2 cellular contexts compared by ENCODE assay signal in genomic region chr1:105626276-105626987, GRCh38.
A peak's percentile ranks its signal among the peaks of the same experiment; 100 is the strongest.
TF ChIP-seq lines count a peak whose summit lies in the region.

No MANE protein-coding gene starts in this region.

TF ChIP-seq in HEK293, 187 proteins besides CTCF, POLR2A, EP300 and RAD21 (continues in another document):
- TF ChIP-seq ZNF354C (tag by site-specific recombination; IDR thresholded peaks at IDR 0.05; ENCODE audit: borderline replicate concordance, low read depth) (peak; percentile 60; the same call in 1 of the 2 replicates), ZNF529 (tag by site-specific recombination; IDR thresholded peaks at IDR 0.05; ENCODE audit: insufficient replicate concordance) (peak; percentile 16), SP7 (tag by site-specific recombination; IDR thresholded peaks at IDR 0.05) (no peak), ZNF426 (tag by site-specific recombination; IDR thresholded peaks at IDR 0.05) (peak; percentile 75), ZNF555 (tag by site-specific recombination; conservative IDR thresholded peaks at IDR 0.05) (peak; percentile 65), ZNF433 (tag by site-specific recombination; IDR thresholded peaks at IDR 0.05; ENCODE audit: low read depth) (0 out of 2 replicates have a peak, but pooled peaks have one; percentile 35), ZNF560 (tag by site-specific recombination; IDR thresholded peaks at IDR 0.05; ENCODE audit: borderline replicate concordance) (peak; percentile 66), ZNF24 (tag by site-specific recombination; IDR thresholded peaks at IDR 0.05) (no peak), SETDB1 (IDR thresholded peaks at IDR 0.05; ENCODE audit: insufficient read length, low read length) (no peak), REST (tag by site-specific recombination; IDR thresholded peaks at IDR 0.05) (peak; percentile 46; the same call in 1 of the 2 replicates), ZNF654 (tag by site-specific recombination; IDR thresholded peaks at IDR 0.05; ENCODE audit: low read depth) (peak; percentile 12; the same call in 1 of the 2 replicates), ZNF664 (tag by site-specific recombination; IDR thresholded peaks at IDR 0.05) (0 out of 2 replicates have a peak, but pooled peaks have one; percentile 16), ZFP3 (tag by site-specific recombination; IDR thresholded peaks at IDR 0.05; ENCODE audit: low read depth) (no peak), ZNF394 (tag by site-specific recombination; IDR thresholded peaks at IDR 0.05; ENCODE audit: borderline replicate concordance) (peak; percentile 77; the same call in 1 of the 2 replicates), ZNF140 (tag by site-specific recombination; IDR thresholded peaks at IDR 0.05) (peak; percentile 71; the same call in 1 of the 2 replicates), ZNF202 (tag by site-specific recombination; IDR thresholded peaks at IDR 0.05; ENCODE audit: borderline replicate concordance) (peak; percentile 84; the same call in 1 of the 2 replicates), ZNF510 (tag by site-specific recombination; IDR thresholded peaks at IDR 0.05; ENCODE audit: insufficient replicate concordance) (peak; percentile 37), ZXDB (tag by site-specific recombination; IDR thresholded peaks at IDR 0.05) (peak; percentile 34; the same call in 1 of the 2 replicates), ZBTB11 (tag by site-specific recombination; conservative IDR thresholded peaks at IDR 0.05; ENCODE audit: low read depth) (peak; percentile 59), ZBTB8A (tag by site-specific recombination; IDR thresholded peaks at IDR 0.05) (peak; percentile 45; the same call in 1 of the 2 replicates)

TF ChIP-seq in H1, 55 proteins besides CTCF, POLR2A, EP300 and RAD21:
- TF ChIP-seq SP1 (IDR thresholded peaks at IDR 0.05; ENCODE audit: low read depth, low read length) (no peak), ATF2 (IDR thresholded peaks at IDR 0.05; ENCODE audit: low read length) (no peak), SIN3A (conservative IDR thresholded peaks at IDR 0.05 in 1 of 2, IDR thresholded peaks at IDR 0.05 in 1 of 2; ENCODE audit: low read depth in 1 of 2, low read length in 2 of 2) (no peak), ATF3 (IDR thresholded peaks at IDR 0.05; ENCODE audit: insufficient read depth, low read depth, low read length) (no peak), ASH2L (IDR thresholded peaks at IDR 0.05; ENCODE audit: low read length) (no peak), YY1 (IDR thresholded peaks at IDR 0.05; ENCODE audit: low read depth, low read length) (no peak), MAX (IDR thresholded peaks at IDR 0.05) (no peak), SP4 (IDR thresholded peaks at IDR 0.05; ENCODE audit: low read length) (no peak), CHD7 (IDR thresholded peaks at IDR 0.05; ENCODE audit: insufficient replicate concordance, low read length) (no peak), TCF12 (IDR thresholded peaks at IDR 0.05; ENCODE audit: low read depth, low read length) (no peak), BACH1 (IDR thresholded peaks at IDR 0.05; ENCODE audit: low read length) (no peak), RFX5 (IDR thresholded peaks at IDR 0.05; ENCODE audit: borderline replicate concordance, low read depth, low read length) (no peak), SP2 (IDR thresholded peaks at IDR 0.05; ENCODE audit: low read length) (no peak), JUN (IDR thresholded peaks at IDR 0.05; ENCODE audit: low read depth, low read length) (no peak), SUZ12 (IDR thresholded peaks at IDR 0.05; ENCODE audit: low read length) (no peak), TEAD4 (IDR thresholded peaks at IDR 0.05; ENCODE audit: low read depth, low read length) (no peak), HDAC2 (IDR thresholded peaks at IDR 0.05; ENCODE audit: borderline replicate concordance in 1 of 2, low read depth in 2 of 2, low read length in 2 of 2) (no peak), EGR1 (IDR thresholded peaks at IDR 0.05; ENCODE audit: borderline replicate concordance, low read depth, low read length) (no peak)
